Comparison of ENCODE assay signal across 2 cellular contexts in the genomic region with DNA sequence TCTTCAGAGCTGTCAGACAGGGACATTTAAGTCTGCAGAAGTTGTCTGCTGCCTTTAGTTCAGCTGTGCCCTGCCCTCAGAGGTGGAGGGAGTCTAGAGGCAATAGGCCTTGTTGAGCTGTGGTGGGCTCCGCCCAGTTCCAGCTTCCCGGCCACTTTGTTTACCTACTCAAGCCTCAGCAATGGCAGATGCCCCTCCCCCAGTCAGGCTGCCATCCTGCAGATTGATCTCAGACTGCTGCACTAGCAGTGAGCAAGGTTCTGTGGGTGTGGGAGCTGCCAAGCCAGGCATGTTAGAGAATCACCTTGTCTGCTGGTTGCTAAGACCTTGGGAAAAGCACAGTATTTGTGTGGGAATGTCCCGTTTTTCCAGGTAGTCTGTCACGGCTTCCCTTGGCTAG. TPM values are rescaled to one million over a fixed set of nuclear protein-coding genes. Genes with fewer than 3 reads are reported as not detected.
"Had no signal": no experiment of that assay in that cellular context is flagged by ENCODE, and none has a peak within 500 bp of the region (broad histone marks: within the 10 kb centered on the region; RNA-seq: fewer than 3 reads in every experiment).

No MANE protein-coding gene starts in this region.

RNA-seq across cellular contexts. Expression of a gene that starts 46.1 kb away (rescaled TPM):
- total RNA-seq: ascending aorta, dermis microvascular lymphatic vessel endothelial cell had no signal
